Comparison of ENCODE assay signal across 21 cellular contexts in genomic region chr14:104103061-104104005, GRCh38. TPM values are rescaled to one million over a fixed set of nuclear protein-coding genes. Genes with fewer than 3 reads are reported as not detected.
DNase-seq lines count a peak whose midpoint lies in the region; ATAC-seq and TF ChIP-seq lines count a peak whose summit lies in the region.
"Had no signal": no experiment of that assay in that cellular context is flagged by ENCODE, and none has a peak within 500 bp of the region (broad histone marks: within the 10 kb centered on the region; RNA-seq: fewer than 3 reads in every experiment).

No MANE protein-coding gene starts in this region.

- no peak overlapping the region for H3K4me3 Mint-ChIP-seq in natural killer cell treated with Interleukin-12 subunit alpha and Interleukin-12 subunit beta and Interleukin-15 and Interleukin-18, amount 100 ng/mL, for 72 hours
- H3K4me3 Mint-ChIP-seq: dendritic cell treated with granulocyte-macrophage colony-stimulating factor and Interleukin-4, amounts not matched to agents 40 ng/mL and 50 ng/mL, for 4 days had no signal

- H3K9me3 ChIP-seq in DOHH2 (ENCODE audit: control insufficient read depth, insufficient read depth, low read length), result no peaks in the 10 kb centered on the region
- H3K9me3 ChIP-seq: MG63 had no signal

- no peaks in the 10 kb centered on the region for H3K27me3 ChIP-seq in DOHH2 (ENCODE audit: control insufficient read depth, low read length)
- H3K27me3 ChIP-seq: brain microvascular endothelial cell, MG63 had no signal

- no peak overlapping the region for H3K27ac Mint-ChIP-seq in natural killer cell treated with Interleukin-12 subunit alpha and Interleukin-12 subunit beta and Interleukin-15 and Interleukin-18, amount 100 ng/mL, for 72 hours
- H3K27ac Mint-ChIP-seq: activated naive CD4-positive, alpha-beta T cell treated with anti-CD3 and anti-CD28 coated beads, Interleukin-2, amount 50 U/mL, for 72 hours; dendritic cell treated with granulocyte-macrophage colony-stimulating factor and Interleukin-4, amounts not matched to agents 40 ng/mL and 50 ng/mL, for 4 days had no signal

- H3K4me1 ChIP-seq in DOHH2 (ENCODE audit: control insufficient read depth, low read length), result no peaks in the 10 kb centered on the region
- H3K4me1 ChIP-seq: parathyroid adenoma had no signal

- H3K4me1 Mint-ChIP-seq in natural killer cell treated with Interleukin-12 subunit alpha and Interleukin-12 subunit beta and Interleukin-15 and Interleukin-18, amount 100 ng/mL, for 72 hours (ENCODE audit: low read depth in 2 of 2), result no peaks in the 10 kb centered on the region

- no peaks in the 10 kb centered on the region for H4K20me1 ChIP-seq in DOHH2 (ENCODE audit: control insufficient read depth, insufficient read depth, low read depth, low read length)

- peak; percentile 11 for TF ChIP-seq CTCF in DOHH2 (IDR thresholded peaks at IDR 0.05; ENCODE audit: low read depth, low read length, poor library complexity, severe bottlenecking)

- no peaks in the 10 kb centered on the region for H3K27me3 Mint-ChIP-seq in natural killer cell treated with Interleukin-12 subunit alpha and Interleukin-12 subunit beta and Interleukin-15 and Interleukin-18, amount 100 ng/mL, for 72 hours
- H3K27me3 Mint-ChIP-seq: dendritic cell treated with granulocyte-macrophage colony-stimulating factor and Interleukin-4, amounts not matched to agents 40 ng/mL and 50 ng/mL, for 4 days had no signal

- no peaks in the 10 kb centered on the region for H3K36me3 Mint-ChIP-seq in natural killer cell treated with Interleukin-12 subunit alpha and Interleukin-12 subunit beta and Interleukin-15 and Interleukin-18, amount 100 ng/mL, for 72 hours
- H3K36me3 Mint-ChIP-seq: activated naive CD4-positive, alpha-beta T cell treated with anti-CD3 and anti-CD28 coated beads, Interleukin-2, amount 50 U/mL, for 72 hours had no signal

- no peaks in the 10 kb centered on the region for H3K79me2 ChIP-seq in DOHH2 (ENCODE audit: control insufficient read depth, low read length)
- H3K79me2 ChIP-seq: parathyroid adenoma had no signal

- no peak overlapping the region for H3K27ac ChIP-seq in DOHH2 (ENCODE audit: low read depth, low read length)
- H3K27ac ChIP-seq: brain microvascular endothelial cell, parathyroid adenoma had no signal

- H3K36me3 ChIP-seq in DOHH2 (ENCODE audit: control insufficient read depth, low read length), result no peaks in the 10 kb centered on the region
- H3K36me3 ChIP-seq: brain microvascular endothelial cell, MG63 had no signal

- H3K4me3 ChIP-seq in DOHH2 (ENCODE audit: low read length), result no peak overlapping the region
- H3K4me3 ChIP-seq: MG63, skin epidermis had no signal

- DNase-seq in NCI-H1092 (lab: John Stamatoyannopoulos, UW) (peak; percentile 84), epidermal melanocyte (ENCODE audit: insufficient read length, low spot score) (peak; percentile 2), HK-2 (ENCODE audit: unreplicated experiment) (no peak)
- peak; percentile 58 for DNase-seq in natural killer cell treated with Interleukin-12 subunit alpha and Interleukin-12 subunit beta and Interleukin-15 and Interleukin-18, amount 100 ng/mL, for 72 hours (ENCODE audit: low spot score)
- DNase-seq: activated CD4-positive, alpha-beta T cell treated with anti-CD3 and anti-CD28 coated beads, Interleukin-2, amount 50 U/mL, for 48 hours; activated T-cell treated with anti-CD3 and anti-CD28 coated beads, Interleukin-2, amount 50 U/mL, for 1 hour; brain microvascular endothelial cell; COR-L47; MG63; stimulated activated CD4-positive, alpha-beta T cell treated with anti-CD3 and anti-CD28 coated beads, Interleukin-4, amount 100 ng/mL, for 4 hours; SW 1271 had no signal

- ATAC-seq in natural killer cell treated with Interleukin-12 subunit alpha and Interleukin-12 subunit beta and Interleukin-15 and Interleukin-18, amount 100 ng/mL, for 72 hours, result no peak
- ATAC-seq in HG03097 (IDR thresholded peaks at IDR 0.05; ENCODE audit: low FRiP score, unreplicated experiment), result no peak
- no peak for ATAC-seq in HG03565 (IDR thresholded peaks at IDR 0.05; ENCODE audit: unreplicated experiment)
- no peak for ATAC-seq in HG02642 (IDR thresholded peaks at IDR 0.05; ENCODE audit: poor library complexity, unreplicated experiment)
- ATAC-seq: activated naive CD4-positive, alpha-beta T cell treated with anti-CD3 and anti-CD28 coated beads, Interleukin-2, amount 50 U/mL, for 72 hours had no signal

- H3K4me2 ChIP-seq in DOHH2 (ENCODE audit: low read length), result no peak overlapping the region

- H3K9me3 Mint-ChIP-seq in natural killer cell treated with Interleukin-12 subunit alpha and Interleukin-12 subunit beta and Interleukin-15 and Interleukin-18, amount 100 ng/mL, for 72 hours, result no peaks in the 10 kb centered on the region
- H3K9me3 Mint-ChIP-seq: activated naive CD4-positive, alpha-beta T cell treated with anti-CD3 and anti-CD28 coated beads, Interleukin-2, amount 50 U/mL, for 72 hours; dendritic cell treated with granulocyte-macrophage colony-stimulating factor and Interleukin-4, amounts not matched to agents 40 ng/mL and 50 ng/mL, for 4 days had no signal

- no peaks in the 10 kb centered on the region for H3K9me2 ChIP-seq in DOHH2 (replicated peaks; ENCODE audit: control insufficient read depth, low read length)

- no peaks in the 10 kb centered on the region for H3F3A ChIP-seq in DOHH2 (ENCODE audit: control insufficient read depth, insufficient read depth)

RNA-seq across cellular contexts. Expression of gene ASPG, which starts 17.8 kb away (rescaled TPM):
- total RNA-seq in natural killer cell treated with Interleukin-12 subunit alpha and Interleukin-12 subunit beta and Interleukin-15 and Interleukin-18, amount 100 ng/mL, for 72 hours, result not detected
- total RNA-seq: activated naive CD4-positive, alpha-beta T cell treated with anti-CD3 and anti-CD28 coated beads, Interleukin-2, amount 50 U/mL, for 72 hours; epithelial cell of proximal tubule; RPMI7951 had no signal

RNA-seq across cellular contexts. Expression of gene KIF26A, which starts 35.1 kb away (rescaled TPM):
- not detected for total RNA-seq in natural killer cell treated with Interleukin-12 subunit alpha and Interleukin-12 subunit beta and Interleukin-15 and Interleukin-18, amount 100 ng/mL, for 72 hours
- total RNA-seq: RPMI7951 had no signal
